8 cellular contexts compared by ENCODE assay signal in the genomic region with DNA sequence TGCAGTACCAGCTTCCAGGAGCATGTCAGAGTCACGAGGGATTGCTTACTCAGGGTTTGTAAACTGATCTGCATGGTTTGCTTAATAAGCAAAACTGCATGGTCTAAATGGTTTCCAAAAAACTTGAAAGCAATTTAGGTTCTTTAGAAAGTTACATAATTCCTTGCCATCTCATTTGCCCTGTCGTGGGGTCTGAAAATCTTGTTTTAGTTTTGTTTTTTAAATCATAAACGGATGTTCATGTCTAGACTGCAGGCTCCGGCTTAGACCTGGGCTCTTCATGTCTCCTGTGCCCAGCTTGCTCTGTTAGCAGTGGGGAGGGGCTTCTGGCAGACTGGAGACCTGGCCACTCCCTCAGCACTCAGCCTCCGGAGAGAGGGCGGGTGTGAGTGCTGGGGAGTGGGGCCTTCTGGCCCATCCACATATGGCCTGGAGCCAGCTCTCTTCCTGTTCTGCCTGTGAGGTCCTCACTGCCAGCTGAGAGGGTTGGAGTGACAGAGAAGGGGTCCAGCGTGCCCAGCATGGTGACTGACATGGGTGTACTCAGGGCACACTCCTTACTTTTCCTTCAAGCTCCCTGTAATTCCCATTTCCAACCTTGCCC. TPM values are rescaled to one million over a fixed set of nuclear protein-coding genes. Genes with fewer than 3 reads are reported as not detected.
DNase-seq lines count a peak whose midpoint lies in the region; ATAC-seq and TF ChIP-seq lines count a peak whose summit lies in the region.

No MANE protein-coding gene starts in this region.

- DNase-seq in activated CD8-positive, alpha-beta memory T cell treated with anti-CD3 and anti-CD28 coated beads, Interleukin-2, amount 10 ng/mL, durations not matched to agents 7 days and 5 days: no peak
- DNase-seq in activated CD8-positive, alpha-beta memory T cell treated with anti-CD3 and anti-CD28 coated beads for 24 hours: no peak
- DNase-seq in NCI-H82 treated with DMSO at 0.1 percent for 48 hours (lab: John Stamatoyannopoulos, UW; ENCODE audit: unreplicated experiment) (peak; percentile 89), fibroblast of the aortic adventitia (ENCODE audit: low read depth) (peak; percentile 23), midbrain (lab: John Stamatoyannopoulos, UW) (no peak), colonic mucosa (no peak)

- no peaks in the 10 kb centered on the region for H3K27me3 ChIP-seq in colonic mucosa

- no peaks in the 10 kb centered on the region for H3K36me3 ChIP-seq in colonic mucosa

- peaks cover 4% of the 10 kb centered on the region for H3K36me3 Mint-ChIP-seq in activated CD8-positive, alpha-beta memory T cell treated with anti-CD3 and anti-CD28 coated beads, Interleukin-2, amount 10 ng/mL, durations not matched to agents 7 days and 5 days
- H3K36me3 Mint-ChIP-seq in stimulated activated naive CD8-positive, alpha-beta T cell treated with anti-CD3 and anti-CD28 coated beads, Interleukin-15, Interleukin-2, amounts not matched to agents 100 ng/mL and 50 ng/mL, for 24 hours (ENCODE audit: low read depth): no peaks in the 10 kb centered on the region

- no peak overlapping the region for H3K27ac ChIP-seq in colonic mucosa

- TF ChIP-seq CTCF in fibroblast of the aortic adventitia (IDR thresholded peaks at IDR 0.05; ENCODE audit: insufficient read depth, low read length): no peak
- no peak for TF ChIP-seq CTCF in colonic mucosa (IDR thresholded peaks at IDR 0.05)

- no peak overlapping the region for H3K9ac ChIP-seq in colonic mucosa (ENCODE audit: low read depth in 2 of 2, low read length in 2 of 2)

- H3K4me1 Mint-ChIP-seq in activated CD8-positive, alpha-beta memory T cell treated with anti-CD3 and anti-CD28 coated beads, Interleukin-2, amount 10 ng/mL, durations not matched to agents 7 days and 5 days: peaks cover 21% of the 10 kb centered on the region
- peaks cover 72% of the 10 kb centered on the region for H3K4me1 Mint-ChIP-seq in stimulated activated naive CD8-positive, alpha-beta T cell treated with anti-CD3 and anti-CD28 coated beads, Interleukin-15, Interleukin-2, amounts not matched to agents 100 ng/mL and 50 ng/mL, for 24 hours (ENCODE audit: low read depth)

- no peak for ATAC-seq in activated CD8-positive, alpha-beta memory T cell treated with anti-CD3 and anti-CD28 coated beads, Interleukin-2, amount 10 ng/mL, durations not matched to agents 7 days and 5 days
- ATAC-seq in GM21528 (IDR thresholded peaks at IDR 0.05; ENCODE audit: low FRiP score, unreplicated experiment): no peak

- H3K4me3 ChIP-seq in fibroblast of the aortic adventitia (ENCODE audit: low read depth, low read length): no peak overlapping the region
- no peak overlapping the region for H3K4me3 ChIP-seq in colonic mucosa

- peak overlapping the region; percentile 7 for H3K27ac Mint-ChIP-seq in activated CD8-positive, alpha-beta memory T cell treated with anti-CD3 and anti-CD28 coated beads, Interleukin-2, amount 10 ng/mL, durations not matched to agents 7 days and 5 days
- H3K27ac Mint-ChIP-seq in stimulated activated naive CD8-positive, alpha-beta T cell treated with anti-CD3 and anti-CD28 coated beads, Interleukin-15, Interleukin-2, amounts not matched to agents 100 ng/mL and 50 ng/mL, for 24 hours: peak overlapping the region; percentile 97

- H3K4me1 ChIP-seq in colonic mucosa: no peaks in the 10 kb centered on the region

- no peaks in the 10 kb centered on the region for H3K9me3 ChIP-seq in colonic mucosa

- no peaks in the 10 kb centered on the region for H3K9me3 Mint-ChIP-seq in activated CD8-positive, alpha-beta memory T cell treated with anti-CD3 and anti-CD28 coated beads, Interleukin-2, amount 10 ng/mL, durations not matched to agents 7 days and 5 days (ENCODE audit: low read depth)
- no peaks in the 10 kb centered on the region for H3K9me3 Mint-ChIP-seq in stimulated activated naive CD8-positive, alpha-beta T cell treated with anti-CD3 and anti-CD28 coated beads, Interleukin-15, Interleukin-2, amounts not matched to agents 100 ng/mL and 50 ng/mL, for 24 hours

- no peak overlapping the region for H3K4me3 Mint-ChIP-seq in activated CD8-positive, alpha-beta memory T cell treated with anti-CD3 and anti-CD28 coated beads, Interleukin-2, amount 10 ng/mL, durations not matched to agents 7 days and 5 days
- no peak overlapping the region for H3K4me3 Mint-ChIP-seq in stimulated activated naive CD8-positive, alpha-beta T cell treated with anti-CD3 and anti-CD28 coated beads, Interleukin-15, Interleukin-2, amounts not matched to agents 100 ng/mL and 50 ng/mL, for 24 hours

- H3K27me3 Mint-ChIP-seq in activated CD8-positive, alpha-beta memory T cell treated with anti-CD3 and anti-CD28 coated beads, Interleukin-2, amount 10 ng/mL, durations not matched to agents 7 days and 5 days: peaks cover 11% of the 10 kb centered on the region
- H3K27me3 Mint-ChIP-seq in stimulated activated naive CD8-positive, alpha-beta T cell treated with anti-CD3 and anti-CD28 coated beads, Interleukin-15, Interleukin-2, amounts not matched to agents 100 ng/mL and 50 ng/mL, for 24 hours: no peaks in the 10 kb centered on the region

- intact Hi-C loops in colonic mucosa (cut with DNase I): no loop called here

- CTCF ChIA-PET in activated CD8-positive, alpha-beta memory T cell treated with anti-CD3 and anti-CD28 coated beads, Interleukin-2, amount 10 ng/mL, durations not matched to agents 7 days and 5 days (lab: Charles Lee): interaction anchor here (0.8 to 5.7 kb wide), 7 partner anchors 17 to 124 kb away, joined by 3 to 23 read pairs (median 5); a partner anchor contains a TSS

RNA-seq across cellular contexts. Expression of a gene that starts 17.5 kb away (rescaled TPM):
- total RNA-seq in activated CD8-positive, alpha-beta memory T cell treated with anti-CD3 and anti-CD28 coated beads, Interleukin-2, amount 10 ng/mL, durations not matched to agents 7 days and 5 days: 100 to 1,000 TPM; 381 to 433 TPM
- total RNA-seq in fibroblast of the aortic adventitia (ENCODE audit: low replicate concordance) (not detected in 2 replicates), colonic mucosa (1 to 10 TPM in 1 of 2 donors, under 1 TPM in 1; 0.96 to 1.3 TPM)

Comparison
In these comparisons a context has a peak if more than half of its experiments do, and no peak if none do; other contexts are left out.
1. DNase-seq: peak in NCI-H82 treated with DMSO at 0.1 percent for 48 hours (single experiment) and fibroblast of the aortic adventitia (single experiment); none in activated CD8-positive, alpha-beta memory T cell treated with anti-CD3 and anti-CD28 coated beads, Interleukin-2, amount 10 ng/mL, durations not matched to agents 7 days and 5 days (single experiment), activated CD8-positive, alpha-beta memory T cell treated with anti-CD3 and anti-CD28 coated beads for 24 hours (single experiment), midbrain (single experiment) and colonic mucosa (single experiment).
2. RNA of a gene that starts 17.5 kb away (total RNA-seq): 381 to 433 TPM in activated CD8-positive, alpha-beta memory T cell treated with anti-CD3 and anti-CD28 coated beads, Interleukin-2, amount 10 ng/mL, durations not matched to agents 7 days and 5 days; 0.96 to 1.3 TPM in colonic mucosa and not detected in fibroblast of the aortic adventitia; every median in the first group is over 100 times any median in the second.